ENCODE assay signal across 9 cellular contexts in genomic region chr11:18727499-18728236, GRCh38. TPM values are rescaled to one million over a fixed set of nuclear protein-coding genes. Genes with fewer than 3 reads are reported as not detected.
DNase-seq lines count a peak whose midpoint lies in the region; ATAC-seq, FAIRE-seq and TF ChIP-seq lines count a peak whose summit lies in the region.
"Had no signal": no experiment of that assay in that cellular context is flagged by ENCODE, and none has a peak within 500 bp of the region (broad histone marks: within the 10 kb centered on the region; RNA-seq: fewer than 3 reads in every experiment).

No MANE protein-coding gene starts in this region.

- BruUV-seq in OCI-LY7 (replicated peaks; lab: Mats Ljungman, UMichigan): no TSS peak

- peak; percentile 88 for TF ChIP-seq CTCF in OCI-LY7 (conservative IDR thresholded peaks at IDR 0.05; ENCODE audit: low read length)
- TF ChIP-seq CTCF in cardiac muscle cell (IDR thresholded peaks at IDR 0.05; ENCODE audit: low read depth, low read length): peak; percentile 87

- ATAC-seq in GM21360 (IDR thresholded peaks at IDR 0.05; ENCODE audit: unreplicated experiment): peak; percentile 48

- no peaks in the 10 kb centered on the region for H3K27me3 ChIP-seq in cardiac muscle cell
- no peaks in the 10 kb centered on the region for H3K27me3 ChIP-seq in small intestine (ENCODE audit: control insufficient read depth in 2 of 2, insufficient read depth in 2 of 2, low read length in 2 of 2)

- POLR2A ChIA-PET in OCI-LY7 (lab: Charles Lee): interaction anchor here (0.5 to 0.6 kb wide), 3 partner anchors 164 to 497 kb away, joined by 3 to 4 read pairs (median 3); no protein-coding TSS in a partner anchor

- H3K4me3 ChIP-seq in OCI-LY7 (ENCODE audit: low read depth, low read length, poor library complexity, severe bottlenecking): no peak overlapping the region
- no peak overlapping the region for H3K4me3 ChIP-seq in cardiac muscle cell
- no peak overlapping the region for H3K4me3 ChIP-seq in small intestine (ENCODE audit: low read depth in 1 of 2, low read length in 2 of 2)
- H3K4me3 ChIP-seq: SK-N-MC had no signal

- H3K4me2 ChIP-seq in OCI-LY7 (ENCODE audit: low read length): no peak overlapping the region

- no peaks in the 10 kb centered on the region for H3K27me3 Mint-ChIP-seq in activated naive CD4-positive, alpha-beta T cell treated with anti-CD3 and anti-CD28 coated beads for 36 hours (ENCODE audit: low read depth)

- no peaks in the 10 kb centered on the region for H3K79me2 ChIP-seq in OCI-LY7 (ENCODE audit: insufficient read depth, low read depth, low read length)

- no peak for FAIRE-seq in small intestine (lab: Jason Lieb, UNC)

- no peak overlapping the region for H3K4me3 Mint-ChIP-seq in activated naive CD4-positive, alpha-beta T cell treated with anti-CD3 and anti-CD28 coated beads for 36 hours

- H3K27ac ChIP-seq in OCI-LY7 (ENCODE audit: low read depth, low read length, poor library complexity, severe bottlenecking): no peak overlapping the region
- no peak overlapping the region for H3K27ac ChIP-seq in cardiac muscle cell
- no peak overlapping the region for H3K27ac ChIP-seq in small intestine (ENCODE audit: low read depth in 1 of 2, low read length in 1 of 2)
- H3K27ac ChIP-seq: SK-N-MC had no signal

- H3K9me3 ChIP-seq in OCI-LY7 (ENCODE audit: low read length): no peaks in the 10 kb centered on the region
- no peaks in the 10 kb centered on the region for H3K9me3 ChIP-seq in cardiac muscle cell (ENCODE audit: low read depth)
- no peaks in the 10 kb centered on the region for H3K9me3 ChIP-seq in small intestine (ENCODE audit: control insufficient read depth, low read depth)

- no peaks in the 10 kb centered on the region for H4K20me1 ChIP-seq in OCI-LY7 (ENCODE audit: insufficient read depth, low read length)

- H3K4me1 Mint-ChIP-seq in activated naive CD4-positive, alpha-beta T cell treated with anti-CD3 and anti-CD28 coated beads for 36 hours (ENCODE audit: low read depth): peaks cover 3% of the 10 kb centered on the region

- no peaks in the 10 kb centered on the region for H3K9me2 ChIP-seq in OCI-LY7 (ENCODE audit: insufficient read depth, low read length)

- peak; percentile 32 for DNase-seq in COR-L47 (lab: John Stamatoyannopoulos, UW)
- peak; percentile 78 for DNase-seq in OCI-LY7 (ENCODE audit: low spot score)
- DNase-seq in activated naive CD4-positive, alpha-beta T cell treated with anti-CD3 and anti-CD28 coated beads for 36 hours: peak; percentile 63
- DNase-seq in cardiac muscle cell (ENCODE audit: low read depth in 1 of 2, low spot score in 1 of 2): peak; percentile 44 to 65
- peak; percentile 34 for DNase-seq in small intestine
- DNase-seq in cortex of kidney (lab: John Stamatoyannopoulos, UW): no peak
- no peak for DNase-seq in NCI-H2171 treated with DMSO at 0.1 percent for 48 hours (lab: John Stamatoyannopoulos, UW)

- H3K4me1 ChIP-seq in OCI-LY7 (ENCODE audit: insufficient read depth, low read length, poor library complexity, severe bottlenecking): peaks cover 13% of the 10 kb centered on the region
- H3K4me1 ChIP-seq in cardiac muscle cell (ENCODE audit: low read depth): no peaks in the 10 kb centered on the region
- no peaks in the 10 kb centered on the region for H3K4me1 ChIP-seq in small intestine (ENCODE audit: control insufficient read depth in 2 of 2, insufficient read depth in 1 of 2, low read depth in 1 of 2, low read length in 1 of 2)

- peak overlapping the region; percentile 75 for H2AFZ ChIP-seq in OCI-LY7 (ENCODE audit: low read length)

- intact Hi-C loops in OCI-LY7 (cut with micrococcal nuclease; ENCODE audit: unreplicated experiment): no loop called here
- intact Hi-C loops in activated naive CD4-positive, alpha-beta T cell treated with anti-CD3 and anti-CD28 coated beads for 36 hours (cut with micrococcal nuclease): no loop called here

- H3K27ac Mint-ChIP-seq in activated naive CD4-positive, alpha-beta T cell treated with anti-CD3 and anti-CD28 coated beads for 36 hours: no peak overlapping the region

- WGBS in small intestine, 3 donors: 46 to 48% (median 47%) methylated on average over 10 of the region's 10 CpGs

- no peaks in the 10 kb centered on the region for H3K36me3 Mint-ChIP-seq in activated naive CD4-positive, alpha-beta T cell treated with anti-CD3 and anti-CD28 coated beads for 36 hours (ENCODE audit: low read depth)

- H3K36me3 ChIP-seq in OCI-LY7 (ENCODE audit: insufficient read depth, low read length) (no peaks in the 10 kb centered on the region), cardiac muscle cell (no peaks in the 10 kb centered on the region), small intestine (ENCODE audit: control insufficient read depth in 2 of 2, insufficient read depth in 2 of 2, low read length in 2 of 2) (no peaks in the 10 kb centered on the region)

- no peaks in the 10 kb centered on the region for H3K9me3 Mint-ChIP-seq in activated naive CD4-positive, alpha-beta T cell treated with anti-CD3 and anti-CD28 coated beads for 36 hours

- CTCF ChIA-PET in OCI-LY7 (lab: Charles Lee; ENCODE audit: unreplicated experiment): no interaction called here
- CTCF ChIA-PET in activated naive CD4-positive, alpha-beta T cell treated with anti-CD3 and anti-CD28 coated beads for 36 hours (lab: Charles Lee): interaction anchor here (0.6 to 2.7 kb wide), 22 partner anchors 9 to 1339 kb away, joined by 3 to 12 read pairs (median 4); partner anchors contain the start of genes KCNJ11 and TMEM86A

RNA-seq across cellular contexts. Expression of gene IGSF22, which starts 1.7 kb away (rescaled TPM):
- not detected in 2 replicates for total RNA-seq in OCI-LY7 (2014; rRNA removed; shearing (Covaris generic))
- total RNA-seq in OCI-LY7 (2022): not detected in 2 replicates
- total RNA-seq in activated naive CD4-positive, alpha-beta T cell treated with anti-CD3 and anti-CD28 coated beads for 36 hours: 1 to 10 TPM; 1.2 to 1.3 TPM
- 0.03 and 0.32 TPM in 2 replicates for total RNA-seq in cardiac muscle cell
- polyA plus RNA-seq in cardiac muscle cell: 0.64 and 0.82 TPM in 2 replicates
- under 1 TPM; 0.27 to 0.89 (median 0.49) TPM for polyA plus RNA-seq in small intestine

RNA-seq across cellular contexts. Expression of gene TMEM86A, which starts 29.1 kb away (rescaled TPM):
- 0.39 and 0.92 TPM in 2 replicates for total RNA-seq in OCI-LY7 (2014; rRNA removed; shearing (Covaris generic))
- total RNA-seq in OCI-LY7 (2022): 1.2 and 2.7 TPM in 2 replicates
- under 1 TPM; 0.05 to 0.15 TPM for total RNA-seq in activated naive CD4-positive, alpha-beta T cell treated with anti-CD3 and anti-CD28 coated beads for 36 hours
- 3.4 and 4.1 TPM in 2 replicates for total RNA-seq in cardiac muscle cell
- polyA plus RNA-seq in cardiac muscle cell: 4.1 and 5.2 TPM in 2 replicates
- polyA plus RNA-seq in small intestine: 1 to 10 TPM in 1 of 3 donors, under 1 TPM in 2; 0.22 to 1.3 (median 0.81) TPM

Comparison
In these comparisons a context has a peak if more than half of its experiments do, and no peak if none do; other contexts are left out.
1. DNase-seq: peak in COR-L47 (single experiment), OCI-LY7 (single experiment), activated naive CD4-positive, alpha-beta T cell treated with anti-CD3 and anti-CD28 coated beads for 36 hours (single experiment), cardiac muscle cell (2 of 2) and small intestine (single experiment); none in cortex of kidney (single experiment) and NCI-H2171 treated with DMSO at 0.1 percent for 48 hours (single experiment).